ENCODE assay signal across 15 cellular contexts in genomic region chr1:161595583-161595982, GRCh38. TPM values are rescaled to one million over a fixed set of nuclear protein-coding genes. Genes with fewer than 3 reads are reported as not detected.
DNase-seq lines count a peak whose midpoint lies in the region; ATAC-seq and TF ChIP-seq lines count a peak whose summit lies in the region.
"Not testable (repeated sequence)": the region's sequence is repeated elsewhere in the genome, so short reads cannot be mapped to it uniquely, and the experiment has no call there.
"Had no signal": no experiment of that assay in that cellular context is flagged by ENCODE, and none has a peak within 500 bp of the region (broad histone marks: within the 10 kb centered on the region; RNA-seq: fewer than 3 reads in every experiment).

No MANE protein-coding gene starts in this region.

- peak overlapping the region; percentile 46 for H3K4me2 ChIP-seq in hepatocyte
- H3K4me2 ChIP-seq in osteoblast (ENCODE audit: insufficient read depth, low read length), result not testable (repeated sequence)

- H3K36me3 ChIP-seq in HEK293 (ENCODE audit: control insufficient read depth in 2 of 2, insufficient read depth in 1 of 2, low read length in 2 of 2); hepatocyte (replicated peaks; ENCODE audit: insufficient read depth, low read depth); mesodermal cell (ENCODE audit: control insufficient read depth, insufficient read depth, low read length); osteoblast (ENCODE audit: insufficient read depth, low read length): not testable (repeated sequence)

- H3K79me2 ChIP-seq in hepatocyte; osteoblast (ENCODE audit: insufficient read depth, low read length): not testable (repeated sequence)

- not testable (repeated sequence) for H3K9me2 ChIP-seq in hepatocyte (replicated peaks; ENCODE audit: insufficient read depth)

- CTCF ChIA-PET in HEK293 (lab: Yijun Ruan, JAX), result not testable (repeated sequence)

- not testable (repeated sequence) for H4K20me1 ChIP-seq in hepatocyte (ENCODE audit: insufficient read depth, poor library complexity, severe bottlenecking); osteoblast (ENCODE audit: insufficient read depth, low read length)

- H3K27ac ChIP-seq in HEK293 (ENCODE audit: extremely low read depth, low read depth, low read length), result not testable (repeated sequence)
- H3K27ac ChIP-seq in hepatocyte, result peak overlapping the region; percentile 94
- peak overlapping the region; percentile 29 for H3K27ac ChIP-seq in mesodermal cell (ENCODE audit: low read depth, low read length, severe bottlenecking)
- H3K27ac ChIP-seq in osteoblast (ENCODE audit: low read depth, low read length), result peak overlapping the region; percentile 23

- not testable (repeated sequence) for H3K27me3 Mint-ChIP-seq in activated T-cell treated with anti-CD3 and anti-CD28 coated beads, Interleukin-2, amount 50 U/mL, for 72 hours (ENCODE audit: low read depth); type B pancreatic cell

- H2AFZ ChIP-seq in hepatocyte (peak overlapping the region; percentile 59), osteoblast (ENCODE audit: low read length) (peak overlapping the region; percentile 78)

- H3K36me3 Mint-ChIP-seq in activated T-cell treated with anti-CD3 and anti-CD28 coated beads, Interleukin-2, amount 50 U/mL, for 72 hours (ENCODE audit: insufficient read depth in 2 of 2); type B pancreatic cell: not testable (repeated sequence)

- H3K9me3 ChIP-seq in HEK293 (ENCODE audit: control insufficient read depth, insufficient read depth, low read depth, low read length); hepatocyte (ENCODE audit: low read depth); mesodermal cell (ENCODE audit: control insufficient read depth, low read length); osteoblast (ENCODE audit: low read depth, low read length): not testable (repeated sequence)

- POLR2A ChIA-PET in HEK293 (lab: Yijun Ruan, JAX), result not testable (repeated sequence)

- not testable (repeated sequence) for H3K4me1 ChIP-seq in HEK293 (ENCODE audit: control insufficient read depth, insufficient read depth, low read length); mesodermal cell (ENCODE audit: control insufficient read depth, insufficient read depth, low read length, poor library complexity, severe bottlenecking); osteoblast (ENCODE audit: insufficient read depth, low read length)
- peaks cover 13% of the 10 kb centered on the region for H3K4me1 ChIP-seq in hepatocyte (ENCODE audit: insufficient read depth)

- H3K4me3 Mint-ChIP-seq in activated T-cell treated with anti-CD3 and anti-CD28 coated beads, Interleukin-2, amount 50 U/mL, for 72 hours; type B pancreatic cell: not testable (repeated sequence)

- not testable (repeated sequence) for TF ChIP-seq CTCF in HEK293 (tag by site-specific recombination; IDR thresholded peaks at IDR 0.05); choroid plexus epithelial cell (conservative IDR thresholded peaks at IDR 0.05; ENCODE audit: low read depth, low read length); hepatocyte (IDR thresholded peaks at IDR 0.05; ENCODE audit: poor library complexity); osteoblast (IDR thresholded peaks at IDR 0.05; ENCODE audit: extremely low read depth, low read depth, low read length); type B pancreatic cell (conservative IDR thresholded peaks at IDR 0.05)

- peak overlapping the region; percentile 30 for H3K27ac Mint-ChIP-seq in activated T-cell treated with anti-CD3 and anti-CD28 coated beads, Interleukin-2, amount 50 U/mL, for 72 hours
- peak overlapping the region; percentile 54 for H3K27ac Mint-ChIP-seq in type B pancreatic cell

- not testable (repeated sequence) for ATAC-seq in activated T-cell treated with anti-CD3 and anti-CD28 coated beads, Interleukin-2, amount 50 U/mL, for 72 hours (replicated peaks in 1 of 2)

- WGBS in hepatocyte (ENCODE audit: low lambda C conversion rate, missing lambda C conversion rate), result 37% methylated on average over 2 of the region's 2 CpGs
- no CpG with 5 or more reads among the region's 2 CpGs for WGBS in mesodermal cell (ENCODE audit: insufficient coverage in 2 of 2), 2 experiments

- H3K4me3 ChIP-seq in HEK293 (ENCODE audit: low read depth, low read length); choroid plexus epithelial cell (ENCODE audit: low read depth, low read length); hepatocyte; mesodermal cell (ENCODE audit: extremely low read depth, insufficient read depth, low read length, poor library complexity, severe bottlenecking); osteoblast (ENCODE audit: insufficient read depth, low read length): not testable (repeated sequence)

- not testable (repeated sequence) for DNase-seq in activated T-cell treated with anti-CD3 and anti-CD28 coated beads, Interleukin-2, amount 50 U/mL, for 72 hours; hepatocyte (ENCODE audit: low spot score); osteoblast (ENCODE audit: insufficient read length, low spot score, missing footprints); type B pancreatic cell (ENCODE audit: extremely low spot score, unreplicated experiment)
- peak; percentile 13 for DNase-seq in choroid plexus epithelial cell (ENCODE audit: low read depth)

- H3K27me3 ChIP-seq in hepatocyte; osteoblast (ENCODE audit: insufficient read depth, low read length): not testable (repeated sequence)

- not testable (repeated sequence) for H3K4me1 Mint-ChIP-seq in activated T-cell treated with anti-CD3 and anti-CD28 coated beads, Interleukin-2, amount 50 U/mL, for 72 hours (ENCODE audit: low read depth); type B pancreatic cell (ENCODE audit: unreplicated experiment)

- not testable (repeated sequence) for H3K9me3 Mint-ChIP-seq in activated T-cell treated with anti-CD3 and anti-CD28 coated beads, Interleukin-2, amount 50 U/mL, for 72 hours; type B pancreatic cell

TF ChIP-seq in HEK293, 187 proteins besides CTCF, POLR2A, EP300 and RAD21:
- TF ChIP-seq ZNF133 (tag by site-specific recombination; IDR thresholded peaks at IDR 0.05), result 0 out of 2 replicates have a peak, but pooled peaks have one; percentile 25

RNA-seq across cellular contexts. Expression of gene FCGR3B, which starts 35.4 kb away (rescaled TPM):
- total RNA-seq in activated T-cell treated with anti-CD3 and anti-CD28 coated beads, Interleukin-2, amount 50 U/mL, for 72 hours, result under 1 TPM in 1 of 2 donors, not detected in 1; 0.30 TPM
- total RNA-seq in hepatocyte, result not detected in 2 replicates
- 0.40 TPM in 1 of 2 replicates, not detected in the other for polyA plus RNA-seq in hepatocyte
- polyA plus RNA-seq in mesodermal cell (2013, experiment 1 of 2), result not detected
- polyA plus RNA-seq in mesodermal cell (2013, experiment 2 of 2), result not detected
- not detected in 2 replicates for total RNA-seq in osteoblast
- not detected in 2 replicates for total RNA-seq in type B pancreatic cell (ENCODE audit: low replicate concordance)
- total RNA-seq: A673; B cell; Caco-2; CD8-positive, alpha-beta T cell; GM12878; GM23338; NCI-H460; SK-MEL-5 had no signal
- polyA plus RNA-seq: GM12878, GM23338 had no signal

RNA-seq across cellular contexts. Expression of gene FCGR3A, which starts 46.0 kb away (rescaled TPM):
- 1 to 10 TPM in 1 of 2 donors, under 1 TPM in 1; 0.38 to 1.5 TPM for total RNA-seq in activated T-cell treated with anti-CD3 and anti-CD28 coated beads, Interleukin-2, amount 50 U/mL, for 72 hours
- total RNA-seq in hepatocyte, result 0.17 and 2.2 TPM in 2 replicates
- 0.31 and 0.80 TPM in 2 replicates for polyA plus RNA-seq in hepatocyte
- polyA plus RNA-seq in mesodermal cell (2013, experiment 1 of 2), result not detected
- 0.25 TPM for polyA plus RNA-seq in mesodermal cell (2013, experiment 2 of 2)
- total RNA-seq in osteoblast, result under 0.01 TPM in 1 of 2 replicates, not detected in the other
- total RNA-seq in type B pancreatic cell (ENCODE audit: low replicate concordance), result 0.17 TPM in 1 of 2 replicates, not detected in the other
- total RNA-seq: A673, Caco-2, GM23338, NCI-H460, SK-MEL-5 had no signal
- polyA plus RNA-seq: GM23338 had no signal
